Comparison of ENCODE assay signal across 19 cellular contexts in genomic region chr3:152147748-152148147, GRCh38.
"Had no signal": no experiment of that assay in that cellular context is flagged by ENCODE, and none has a peak within 500 bp of the region (broad histone marks: within the 10 kb centered on the region; RNA-seq: fewer than 3 reads in every experiment).

No MANE protein-coding gene starts in this region.

- ATAC-seq: gastrocnemius medialis; heart right ventricle; left lobe of liver; mucosa of descending colon; naive thymus-derived CD8-positive, alpha-beta T cell; sciatic nerve; stimulated activated naive B cell treated with anti-CD40 and anti-IgM and Interleukin-4, amounts not matched to agents 10 μg/mL and 1 μg/mL and 100 μg/mL, for 72 hours; stimulated activated naive CD8-positive, alpha-beta T cell treated with anti-CD3 and anti-CD28 coated beads, Interleukin-15, amount 100 ng/mL, for 72 hours had no signal

- H3K4me1 ChIP-seq: gastrocnemius medialis, heart right ventricle, spleen, testis had no signal

- H3K36me3 ChIP-seq: gastrocnemius medialis, heart right ventricle, neutrophil, spleen had no signal

- H3K9me3 ChIP-seq: gastrocnemius medialis, heart right ventricle, mucosa of descending colon, neutrophil, testis had no signal

- H3K27ac ChIP-seq: dorsolateral prefrontal cortex, gastrocnemius medialis, heart right ventricle, neutrophil, spleen, testis had no signal

- H3K27me3 ChIP-seq: dorsolateral prefrontal cortex, gastrocnemius medialis, heart right ventricle, neutrophil, spleen, testis had no signal

- H3K4me3 ChIP-seq: dorsolateral prefrontal cortex, gastrocnemius medialis, heart right ventricle, mucosa of descending colon, spleen, testis had no signal

- DNase-seq: cortex of kidney; dorsolateral prefrontal cortex; effector CD8-positive, alpha-beta T cell; gastrocnemius medialis; heart right ventricle; hypothalamus; mucosa of descending colon; naive thymus-derived CD8-positive, alpha-beta T cell; posterior cingulate gyrus; spleen; stimulated activated CD4-positive, alpha-beta T cell treated with anti-CD3 and anti-CD28 coated beads, Interleukin-15, amount 100 ng/mL, for 24 hours; stimulated activated CD4-positive, alpha-beta T cell treated with anti-CD3 and anti-CD28 coated beads, Interleukin-1b, Interleukin-23, amount 100 ng/mL, for 48 hours; stimulated activated CD4-positive, alpha-beta T cell treated with anti-CD3 and anti-CD28 coated beads, Interleukin-4, amount 100 ng/mL, for 24 hours; stimulated activated naive B cell treated with anti-CD40 and anti-IgM and Interleukin-4, amounts not matched to agents 10 μg/mL and 1 μg/mL and 100 μg/mL, for 72 hours; stimulated activated naive CD8-positive, alpha-beta T cell treated with anti-CD3 and anti-CD28 coated beads, Interleukin-15, amount 100 ng/mL, for 72 hours; testis had no signal
